Comparison of ENCODE assay signal across 22 cellular contexts in the genomic region with DNA sequence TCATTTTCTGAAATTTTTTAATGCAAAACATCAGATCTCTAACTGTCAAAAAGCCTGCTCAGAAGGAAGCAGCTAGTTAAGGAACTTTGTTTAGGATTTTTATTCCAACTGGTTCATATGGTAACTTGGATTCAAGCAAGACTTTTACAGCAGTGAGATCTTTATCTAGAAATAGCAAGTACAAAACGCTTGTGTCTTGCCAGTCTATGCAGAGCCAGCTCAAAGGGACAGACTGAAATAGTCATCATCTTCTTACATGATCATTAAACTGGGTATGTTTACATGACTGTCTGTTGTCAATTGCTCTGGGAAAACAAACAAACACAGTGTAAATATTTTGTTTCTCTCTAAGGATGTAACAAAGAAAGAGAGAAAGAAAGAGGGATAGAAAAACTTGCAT. TPM values are rescaled to one million over a fixed set of nuclear protein-coding genes. Genes with fewer than 3 reads are reported as not detected.
A peak's percentile ranks its signal among the peaks of the same experiment; 100 is the strongest.
DNase-seq lines count a peak whose midpoint lies in the region; ATAC-seq and TF ChIP-seq lines count a peak whose summit lies in the region.
"Had no signal": no experiment of that assay in that cellular context is flagged by ENCODE, and none has a peak within 500 bp of the region (broad histone marks: within the 10 kb centered on the region; RNA-seq: fewer than 3 reads in every experiment).

No MANE protein-coding gene starts in this region.

- WGBS in SK-N-SH (ENCODE audit: low lambda C conversion rate) = 13% methylated on average over 1 of the region's 1 CpG

- H3K4me2 ChIP-seq in SK-N-SH (no peak overlapping the region), parathyroid adenoma (ENCODE audit: low read length) (peak overlapping the region; percentile 27)
- H3K4me2 ChIP-seq: neural progenitor cell had no signal

- H3K4me3 ChIP-seq in SK-N-SH (ENCODE audit: low read depth in 2 of 2, low read length in 1 of 2) (no peak overlapping the region), parathyroid adenoma (ENCODE audit: low read depth, low read length) (no peak overlapping the region)
- H3K4me3 ChIP-seq: heart right ventricle, neural progenitor cell had no signal

- H3K79me2 ChIP-seq in SK-N-SH (ENCODE audit: insufficient read depth) (peaks cover 95% of the 10 kb centered on the region), parathyroid adenoma (no peaks in the 10 kb centered on the region)

- peaks cover 0 to 2% of the 10 kb centered on the region in 2 experiments; a peak in 2 of 4 replicates for H3K4me1 ChIP-seq in SK-N-SH (ENCODE audit: control insufficient read depth in 1 of 2, insufficient read depth in 2 of 2, low read depth in 1 of 2, low read length in 1 of 2)
- peaks cover 4% of the 10 kb centered on the region for H3K4me1 ChIP-seq in parathyroid adenoma
- H3K4me1 ChIP-seq: neural progenitor cell had no signal

- H3K27me3 Mint-ChIP-seq in stimulated activated naive B cell treated with anti-CD40 and anti-IgM and Interleukin-4, amounts not matched to agents 10 μg/mL and 1 μg/mL and 100 μg/mL, for 72 hours = peaks cover 0 to 5% of the 10 kb centered on the region in 2 donors

- no peak overlapping the region for H3K27ac Mint-ChIP-seq in stimulated activated naive B cell treated with anti-CD40 and anti-IgM and Interleukin-4, amounts not matched to agents 10 μg/mL and 1 μg/mL and 100 μg/mL, for 72 hours
- H3K27ac Mint-ChIP-seq: activated CD4-positive, alpha-beta T cell treated with anti-CD3 and anti-CD28 coated beads for 36 hours; CD4-positive, alpha-beta T cell; effector memory CD8-positive, alpha-beta T cell; neural progenitor cell had no signal

- H3K27ac ChIP-seq in SK-N-SH (ENCODE audit: low read depth in 2 of 2, low read length in 1 of 2) (peak overlapping the region; percentile 36 to 70; a peak in 3 of 4 replicates), parathyroid adenoma (peak overlapping the region; percentile 19)
- H3K27ac ChIP-seq: heart right ventricle, neural progenitor cell had no signal

- peaks cover 16% of the 10 kb centered on the region for H3F3A ChIP-seq in SK-N-SH (replicated peaks; ENCODE audit: insufficient read depth)

- H3K9me3 ChIP-seq in SK-N-SH (no peaks in the 10 kb centered on the region; the same call in 1 of the 2 replicates), parathyroid adenoma (ENCODE audit: control insufficient read depth, low read length) (no peaks in the 10 kb centered on the region)

- DNase-seq in Ammon's horn (ENCODE audit: low spot score) (peak; percentile 22), SK-N-SH (no peak), fibroblast of gingiva (ENCODE audit: low read depth) (peak; percentile 23), inferior parietal cortex (ENCODE audit: extremely low spot score) (no peak), NCI-H748 treated with DMSO at 0.1 percent for 48 hours (lab: John Stamatoyannopoulos, UW) (no peak)
- no peak for DNase-seq in stimulated activated naive B cell treated with anti-CD40 and anti-IgM and Interleukin-4, amounts not matched to agents 10 μg/mL and 1 μg/mL and 100 μg/mL, for 72 hours
- DNase-seq: activated CD4-positive, alpha-beta T cell treated with anti-CD3 and anti-CD28 coated beads for 36 hours; activated naive CD4-positive, alpha-beta T cell treated with anti-CD3 and anti-CD28 coated beads, Interleukin-2, amount 50 U/mL, for 16 hours; activated T-cell treated with anti-CD3 and anti-CD28 coated beads, Interleukin-2, amount 50 U/mL, for 48 hours; CD4-positive, alpha-beta T cell; DMS 273 treated with DMSO at 0.1 percent for 48 hours; effector memory CD8-positive, alpha-beta T cell; GDM1; heart right ventricle; left ventricle myocardium superior; NCI-H1105 treated with DMSO at 0.1 percent for 48 hours; NCI-H2107; NCI-H526 treated with DMSO at 0.1 percent for 48 hours had no signal

- H3K9ac ChIP-seq in SK-N-SH (no peak overlapping the region), parathyroid adenoma (no peak overlapping the region)
- H3K9ac ChIP-seq: neural progenitor cell had no signal

- H2AFZ ChIP-seq in SK-N-SH (ENCODE audit: low read depth) (no peak overlapping the region), parathyroid adenoma (no peak overlapping the region)
- H2AFZ ChIP-seq: neural progenitor cell had no signal

- no peak for TF ChIP-seq RAD21 in SK-N-SH (IDR thresholded peaks at IDR 0.05; ENCODE audit: low read length)

- H3K36me3 ChIP-seq in SK-N-SH (replicated peaks in 1 of 2; ENCODE audit: control insufficient read depth in 1 of 2, insufficient read depth in 2 of 2, low read length in 1 of 2) (peaks cover 0 to 35% of the 10 kb centered on the region in 2 experiments), parathyroid adenoma (ENCODE audit: control insufficient read depth, insufficient read depth, low read length) (no peaks in the 10 kb centered on the region)
- H3K36me3 ChIP-seq: heart right ventricle, neural progenitor cell had no signal

- no peak for TF ChIP-seq EP300 in SK-N-SH (IDR thresholded peaks at IDR 0.05; ENCODE audit: borderline replicate concordance in 1 of 2, low read depth in 1 of 2, low read length in 1 of 2)

- no peak for ATAC-seq in stimulated activated naive B cell treated with anti-CD40 and anti-IgM and Interleukin-4, amounts not matched to agents 10 μg/mL and 1 μg/mL and 100 μg/mL, for 72 hours (replicated peaks)
- no peak for ATAC-seq in HG02588 (IDR thresholded peaks at IDR 0.05; ENCODE audit: unreplicated experiment)
- ATAC-seq: activated CD4-positive, alpha-beta T cell treated with anti-CD3 and anti-CD28 coated beads for 36 hours; effector memory CD8-positive, alpha-beta T cell; heart right ventricle; left ventricle myocardium superior; Right ventricle myocardium inferior had no signal

- H4K20me1 ChIP-seq in SK-N-SH (ENCODE audit: insufficient read depth) = no peaks in the 10 kb centered on the region

- POLR2A ChIA-PET in SK-N-SH (lab: Yijun Ruan, JAX) = no interaction called here

- no peaks in the 10 kb centered on the region for H3K9me2 ChIP-seq in SK-N-SH

- no peaks in the 10 kb centered on the region for H3K27me3 ChIP-seq in SK-N-SH (ENCODE audit: insufficient read depth)
- no peaks in the 10 kb centered on the region for H3K27me3 ChIP-seq in parathyroid adenoma (ENCODE audit: control insufficient read depth, insufficient read depth, low read length)
- H3K27me3 ChIP-seq: heart right ventricle, neural progenitor cell had no signal

- H3K4me1 Mint-ChIP-seq in stimulated activated naive B cell treated with anti-CD40 and anti-IgM and Interleukin-4, amounts not matched to agents 10 μg/mL and 1 μg/mL and 100 μg/mL, for 72 hours = peaks cover 12 to 15% of the 10 kb centered on the region in 2 donors
- H3K4me1 Mint-ChIP-seq: activated CD4-positive, alpha-beta T cell treated with anti-CD3 and anti-CD28 coated beads for 36 hours; neural progenitor cell had no signal

- CTCF ChIA-PET in SK-N-SH (lab: Yijun Ruan, JAX) = interaction anchor here (1.2 kb wide), 1 partner anchor 52 kb away, joined by 3 read pairs; no protein-coding TSS in a partner anchor

- no peak for TF ChIP-seq CTCF in SK-N-SH (IDR thresholded peaks at IDR 0.05)
- no peak for TF ChIP-seq CTCF in parathyroid adenoma (IDR thresholded peaks at IDR 0.05)

- H3K4me3 Mint-ChIP-seq in stimulated activated naive B cell treated with anti-CD40 and anti-IgM and Interleukin-4, amounts not matched to agents 10 μg/mL and 1 μg/mL and 100 μg/mL, for 72 hours = no peak overlapping the region
- H3K4me3 Mint-ChIP-seq: activated CD4-positive, alpha-beta T cell treated with anti-CD3 and anti-CD28 coated beads for 36 hours; CD4-positive, alpha-beta T cell; effector memory CD8-positive, alpha-beta T cell; neural progenitor cell had no signal

- peaks cover 0 to 8% of the 10 kb centered on the region in 2 donors for H3K9me3 Mint-ChIP-seq in stimulated activated naive B cell treated with anti-CD40 and anti-IgM and Interleukin-4, amounts not matched to agents 10 μg/mL and 1 μg/mL and 100 μg/mL, for 72 hours

- peaks cover 0 to 9% of the 10 kb centered on the region in 2 donors for H3K36me3 Mint-ChIP-seq in stimulated activated naive B cell treated with anti-CD40 and anti-IgM and Interleukin-4, amounts not matched to agents 10 μg/mL and 1 μg/mL and 100 μg/mL, for 72 hours

TF ChIP-seq in SK-N-SH, 30 proteins besides CTCF, POLR2A, EP300 and RAD21:
- no peak for TF ChIP-seq FOXM1 (IDR thresholded peaks at IDR 0.05; ENCODE audit: low read depth)
- TF ChIP-seq TCF12 (IDR thresholded peaks at IDR 0.05) = peak; percentile 17; the same call in 1 of the 2 replicates
- TF ChIP-seq FOSL2 (IDR thresholded peaks at IDR 0.05; ENCODE audit: borderline replicate concordance, low read depth) = no peak
- TF ChIP-seq POLR2AphosphoS5 (IDR thresholded peaks at IDR 0.05; ENCODE audit: low read depth, low read length) = no peak

RNA-seq across cellular contexts. Expression of a gene that starts 37.6 kb away (rescaled TPM):
- 64.3 and 80.2 TPM in 2 replicates for polyA plus RNA-seq in SK-N-SH (2012; rRNA removed)
- 71.3 and 82.7 TPM in 2 replicates for polyA plus RNA-seq in SK-N-SH (2012; cell fraction: cytosol; rRNA removed)
- 37.6 and 47.8 TPM in 2 replicates for polyA plus RNA-seq in SK-N-SH (2012; cell fraction: nucleus; rRNA removed)

Comparison
In these comparisons a context has a peak if more than half of its experiments do, and no peak if none do; other contexts are left out.
1. DNase-seq: peak in Ammon's horn (single experiment) and fibroblast of gingiva (single experiment); none in SK-N-SH (single experiment), stimulated activated naive B cell treated with anti-CD40 and anti-IgM and Interleukin-4, amounts not matched to agents 10 μg/mL and 1 μg/mL and 100 μg/mL, for 72 hours (single experiment), inferior parietal cortex (single experiment) and NCI-H748 treated with DMSO at 0.1 percent for 48 hours (single experiment).